In genomic region chr2:221571391-221572179, GRCh38 we compare ENCODE assay signal across 8 cellular contexts. TPM values are rescaled to one million over a fixed set of nuclear protein-coding genes. Genes with fewer than 3 reads are reported as not detected.
A peak's percentile ranks its signal among the peaks of the same experiment; 100 is the strongest.
DNase-seq lines count a peak whose midpoint lies in the region; ATAC-seq and TF ChIP-seq lines count a peak whose summit lies in the region.

No MANE protein-coding gene starts in this region.

- H3K27ac ChIP-seq in esophagus muscularis mucosa (replicated peaks in 1 of 4) (peak overlapping the region; percentile 67 to 89 (median 84)), muscle layer of colon (ENCODE audit: low read depth, low read length) (peak overlapping the region; percentile 68), tibial artery (peak overlapping the region; percentile 81 to 83)

- peaks cover 37 to 39% (median 37%) of the 10 kb centered on the region in 3 donors for H3K4me1 Mint-ChIP-seq in IgD-negative memory B cell

- H3K4me1 ChIP-seq in esophagus muscularis mucosa = peaks cover 16 to 56% (median 42%) of the 10 kb centered on the region in 4 donors
- peaks cover 19% of the 10 kb centered on the region for H3K4me1 ChIP-seq in muscle layer of colon (ENCODE audit: insufficient read depth, low read length)
- H3K4me1 ChIP-seq in tibial artery = peaks cover 0 to 45% (median 18%) of the 10 kb centered on the region in 4 donors

- intact Hi-C loops in esophagus muscularis mucosa (cut with DNase I) (loop anchor here (2.0 to 10.0 kb wide), 4 partner anchors 134 to 1834 kb away; no protein-coding TSS in a partner anchor), tibial artery (cut with DNase I; ENCODE audit: low total_unique reads) (loop anchor here (2.0 to 10.0 kb wide), 2 partner anchors 885 to 1837 kb away; no protein-coding TSS in a partner anchor)

- no peak for TF ChIP-seq POLR2A in esophagus muscularis mucosa (IDR thresholded peaks at IDR 0.05; ENCODE audit: low read depth)

- no peaks in the 10 kb centered on the region for H3K36me3 ChIP-seq in esophagus muscularis mucosa
- no peaks in the 10 kb centered on the region for H3K36me3 ChIP-seq in muscle layer of colon (ENCODE audit: insufficient read depth, low read length)
- no peaks in the 10 kb centered on the region for H3K36me3 ChIP-seq in tibial artery

- WGBS in esophagus muscularis mucosa = under 1% methylated on average over 49 of the region's 71 CpGs

- no peaks in the 10 kb centered on the region for H3K9me3 ChIP-seq in esophagus muscularis mucosa
- no peaks in the 10 kb centered on the region for H3K9me3 ChIP-seq in muscle layer of colon (ENCODE audit: low read length)
- no peaks in the 10 kb centered on the region for H3K9me3 ChIP-seq in tibial artery

- H3K4me3 ChIP-seq in esophagus muscularis mucosa (peak overlapping the region; percentile 70 to 83 (median 78)), muscle layer of colon (ENCODE audit: low read depth in 1 of 2, low read length in 2 of 2) (peak overlapping the region; percentile 75 to 93), tibial artery (peak overlapping the region; percentile 70 to 89)

- H3K9ac ChIP-seq in muscle layer of colon (ENCODE audit: low read length) = peak overlapping the region; percentile 60

- peaks cover 0 to 28% (median 6%) of the 10 kb centered on the region in 4 donors for H3K27me3 ChIP-seq in esophagus muscularis mucosa
- peaks cover 5 to 11% of the 10 kb centered on the region in 2 donors for H3K27me3 ChIP-seq in muscle layer of colon (ENCODE audit: control insufficient read depth in 1 of 2, insufficient read depth in 2 of 2, low read length in 2 of 2)
- peaks cover 0 to 10% of the 10 kb centered on the region in 2 donors for H3K27me3 ChIP-seq in tibial artery

- TF ChIP-seq CTCF in esophagus muscularis mucosa (IDR thresholded peaks at IDR 0.05) = no peak
- no peak for TF ChIP-seq CTCF in tibial artery (IDR thresholded peaks at IDR 0.05)

- ATAC-seq in GM21515 (IDR thresholded peaks at IDR 0.05; ENCODE audit: unreplicated experiment) = peak; percentile 6

- H3K4me3 Mint-ChIP-seq in IgD-negative memory B cell = peak overlapping the region; percentile 81 to 99 (median 96)

- no peaks in the 10 kb centered on the region for H3K36me3 Mint-ChIP-seq in IgD-negative memory B cell

- peak; percentile 56 for DNase-seq in EH (ENCODE audit: low read depth)
- peak; percentile 24 for DNase-seq in activated CD8-positive, alpha-beta memory T cell treated with anti-CD3 and anti-CD28 coated beads, Interleukin-2, amount 50 U/mL, for 4 hours
- no peak for DNase-seq in esophagus muscularis mucosa (ENCODE audit: extremely low spot score)
- DNase-seq in tibial artery = peak; percentile 33 to 67
- no peak for DNase-seq in SKM-1 (lab: John Stamatoyannopoulos, UW; ENCODE audit: unreplicated experiment)

- H3K9me3 Mint-ChIP-seq in IgD-negative memory B cell = peaks cover 0 to 1% (median 0%) of the 10 kb centered on the region in 3 donors

- no peak for TF ChIP-seq EP300 in esophagus muscularis mucosa (IDR thresholded peaks at IDR 0.05)

- H3K27me3 Mint-ChIP-seq in IgD-negative memory B cell = peaks cover 31% of the 10 kb centered on the region

- H3K27ac Mint-ChIP-seq in IgD-negative memory B cell = peak overlapping the region; percentile 2 to 92 (median 89)

RNA-seq across cellular contexts. Expression of gene EPHA4, which starts 0.5 kb away (rescaled TPM):
- polyA plus RNA-seq in IgD-negative memory B cell = 29.3 TPM
- 10 to 100 TPM; 15.4 to 25.9 (median 20.2) TPM for total RNA-seq in esophagus muscularis mucosa

Comparison
In these comparisons a context has a peak if more than half of its experiments do, and no peak if none do; other contexts are left out.
1. DNase-seq: peak in EH (single experiment), activated CD8-positive, alpha-beta memory T cell treated with anti-CD3 and anti-CD28 coated beads, Interleukin-2, amount 50 U/mL, for 4 hours (single experiment) and tibial artery (2 of 2); none in esophagus muscularis mucosa (single experiment) and SKM-1 (single experiment).
2. Peak in every context shown above with its lines, with median percentiles within 50 percentile points of each other: H3K27ac ChIP-seq and H3K4me3 ChIP-seq.